8 cellular contexts compared by ENCODE assay signal in the genomic region with DNA sequence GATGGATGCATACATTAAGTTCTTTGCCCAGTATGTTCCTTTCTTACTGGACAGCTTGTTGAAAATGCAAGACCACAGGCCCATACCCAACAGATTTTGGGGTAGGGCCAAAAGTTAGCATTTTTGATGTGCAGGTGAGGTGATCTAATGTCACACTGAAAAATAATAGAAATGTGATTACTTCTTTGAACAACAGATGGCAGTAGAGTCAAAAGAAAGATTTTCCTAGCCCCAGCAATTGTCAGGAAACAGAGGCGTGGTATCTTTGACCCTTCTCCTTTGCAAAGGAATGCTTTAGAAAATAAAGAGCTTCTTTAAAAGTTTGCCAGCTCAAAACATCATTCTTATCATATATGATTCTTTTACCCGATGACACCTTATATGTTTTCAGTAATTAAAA.
DNase-seq lines count a peak whose midpoint lies in the region; ATAC-seq and TF ChIP-seq lines count a peak whose summit lies in the region.

No MANE protein-coding gene starts in this region.

- intact Hi-C loops in lower lobe of right lung (cut with DNase I), result no loop called here

- DNase-seq in SIG-M5 treated with dmso at 0.1 percent for 504 hours (lab: John Stamatoyannopoulos, UW; ENCODE audit: unreplicated experiment) (peak; percentile 38), SIG-M5 (lab: John Stamatoyannopoulos, UW) (no peak), NCI-H2171 treated with DMSO at 0.1 percent for 48 hours (lab: John Stamatoyannopoulos, UW) (peak; percentile 51), cardiac fibroblast (ENCODE audit: low read depth in 2 of 2) (peak; percentile 37 to 48), lower lobe of right lung (no peak), GDM1 (lab: John Stamatoyannopoulos, UW) (no peak)
- DNase-seq in stimulated activated CD8-positive, alpha-beta memory T cell treated with anti-CD3 and anti-CD28 coated beads, Interleukin-4, amount 100 ng/mL, for 48 hours, result no peak

- no peaks in the 10 kb centered on the region for H3K9me3 ChIP-seq in lower lobe of right lung

- no peak overlapping the region for H3K27ac ChIP-seq in lower lobe of right lung

- TF ChIP-seq CTCF in cardiac fibroblast (IDR thresholded peaks at IDR 0.05; ENCODE audit: low read depth, low read length) (peak; percentile 35), lower lobe of right lung (IDR thresholded peaks at IDR 0.05) (peak; percentile 51)

- no peaks in the 10 kb centered on the region for H3K27me3 ChIP-seq in lower lobe of right lung (ENCODE audit: low read depth)

- H3K4me3 ChIP-seq in cardiac fibroblast (replicated peaks in 1 of 2; ENCODE audit: low read depth in 2 of 2, low read length in 2 of 2), result no peak overlapping the region
- no peak overlapping the region for H3K4me3 ChIP-seq in lower lobe of right lung

- ATAC-seq in HG02884 (IDR thresholded peaks at IDR 0.05; ENCODE audit: unreplicated experiment) (peak; percentile 79), lower lobe of right lung (peak in 1 of 2 donors; percentile 60)

- no peaks in the 10 kb centered on the region for H3K36me3 ChIP-seq in lower lobe of right lung

- no peaks in the 10 kb centered on the region for H3K4me1 ChIP-seq in lower lobe of right lung

Comparison
In these comparisons a context has a peak if more than half of its experiments do, and no peak if none do; other contexts are left out.
1. DNase-seq: peak in SIG-M5 treated with dmso at 0.1 percent for 504 hours (single experiment), NCI-H2171 treated with DMSO at 0.1 percent for 48 hours (single experiment) and cardiac fibroblast (2 of 2); none in SIG-M5 (single experiment), lower lobe of right lung (single experiment), stimulated activated CD8-positive, alpha-beta memory T cell treated with anti-CD3 and anti-CD28 coated beads, Interleukin-4, amount 100 ng/mL, for 48 hours (single experiment) and GDM1 (single experiment).